In the genomic region with DNA sequence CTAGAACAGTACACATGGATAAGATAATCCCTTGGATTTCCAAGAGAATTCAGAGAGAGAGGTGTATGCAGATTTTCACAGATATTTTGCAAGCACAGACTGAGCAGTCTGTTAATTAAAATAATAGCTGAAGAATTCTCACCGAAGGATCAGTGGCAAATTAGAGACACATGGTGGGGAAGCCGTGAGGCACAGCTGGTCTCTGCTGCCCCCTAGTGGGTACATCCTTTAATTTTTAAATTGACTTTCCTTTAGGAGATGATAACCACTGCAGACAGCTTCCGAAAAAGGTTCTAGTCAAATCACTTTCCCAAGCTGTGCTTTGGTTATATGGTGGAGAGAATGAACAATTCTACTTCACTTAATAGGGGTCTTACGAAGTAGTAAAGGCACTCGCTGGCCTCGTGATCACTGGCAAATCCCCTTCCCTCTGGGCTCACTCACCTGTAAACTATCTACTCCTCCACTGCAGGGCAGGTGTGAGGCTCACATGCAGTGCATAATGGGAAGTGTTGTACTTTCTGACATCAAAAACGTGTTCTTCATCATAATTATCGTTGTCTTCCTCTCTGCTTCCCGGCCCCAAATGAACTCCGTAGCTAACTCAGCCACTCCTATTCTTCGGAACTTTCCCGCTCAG, we compare ENCODE assay signal across 7 cellular contexts. TPM values are rescaled to one million over a fixed set of nuclear protein-coding genes. Genes with fewer than 3 reads are reported as not detected.
DNase-seq lines count a peak whose midpoint lies in the region; ATAC-seq and TF ChIP-seq lines count a peak whose summit lies in the region.

No MANE protein-coding gene starts in this region.

- H2AFZ ChIP-seq in Loucy (ENCODE audit: low read length), result no peak overlapping the region

- H3K36me3 ChIP-seq in Loucy (ENCODE audit: insufficient read depth, low read length), result no peaks in the 10 kb centered on the region; the same call in 1 of the 2 replicates

- peak; percentile 66 for TF ChIP-seq CTCF in GM12874 (IDR thresholded peaks at IDR 0.05; ENCODE audit: insufficient read depth, low read depth, low read length)
- TF ChIP-seq CTCF in Loucy (conservative IDR thresholded peaks at IDR 0.05; ENCODE audit: low read length), result peak; percentile 82

- H3K4me2 ChIP-seq in Loucy (ENCODE audit: low read depth, low read length, poor library complexity, severe bottlenecking), result no peak overlapping the region

- intact Hi-C loops in Right ventricle myocardium superior (cut with DNase I), result loop anchor here (5.0 to 10.0 kb wide), 3 partner anchors 295 to 523 kb away; no protein-coding TSS in a partner anchor

- H3K9ac ChIP-seq in Loucy (ENCODE audit: low read depth, low read length, poor library complexity, severe bottlenecking), result no peak overlapping the region

- no peaks in the 10 kb centered on the region for H3K27me3 ChIP-seq in Loucy (ENCODE audit: insufficient read depth, low read length, poor library complexity, severe bottlenecking)

- peak; percentile 67 for ATAC-seq in SK-N-SH treated with all-trans-retinoic acid at 6 μM for 48 hours
- ATAC-seq in Right ventricle myocardium superior (ENCODE audit: poor library complexity), result peak; percentile 80

- no peaks in the 10 kb centered on the region for H3K4me1 ChIP-seq in Loucy (ENCODE audit: insufficient read depth, low read length, poor library complexity, severe bottlenecking)

- H3K9me2 ChIP-seq in Loucy (replicated peaks; ENCODE audit: low read depth, low read length), result no peaks in the 10 kb centered on the region

- H3K4me3 ChIP-seq in Loucy (ENCODE audit: low read length, poor library complexity, severe bottlenecking), result no peak overlapping the region

- no peaks in the 10 kb centered on the region for H3F3A ChIP-seq in Loucy (ENCODE audit: low read depth)

- H4K20me1 ChIP-seq in Loucy (ENCODE audit: insufficient read depth, low read length, poor library complexity, severe bottlenecking), result no peaks in the 10 kb centered on the region

- peaks cover 4% of the 10 kb centered on the region; the same call in 1 of the 2 replicates for H3K79me2 ChIP-seq in Loucy (ENCODE audit: insufficient read depth, low read length)

- no peaks in the 10 kb centered on the region for H3K9me3 ChIP-seq in Loucy (ENCODE audit: insufficient read depth, low read depth, low read length)

- peak; percentile 55 for DNase-seq in activated naive CD4-positive, alpha-beta T cell treated with anti-CD3 and anti-CD28 coated beads, Interleukin-2, amount 50 U/mL, for 16 hours
- DNase-seq in Right ventricle myocardium superior, result no peak
- DNase-seq in renal cortical epithelial cell (ENCODE audit: low read depth), result peak; percentile 43
- DNase-seq in amniotic stem cell (lab: John Stamatoyannopoulos, UW), result no peak

TF ChIP-seq in SK-N-SH treated with all-trans-retinoic acid at 6 μM for 48 hours, 23 proteins besides CTCF, POLR2A, EP300 and RAD21:
- TF ChIP-seq GLIS3 (CRISPR knock-in tag; IDR thresholded peaks at IDR 0.05) (no peak), RARB (CRISPR knock-in tag; IDR thresholded peaks at IDR 0.05) (no peak), ZNF8 (CRISPR knock-in tag; IDR thresholded peaks at IDR 0.05) (no peak), TOX (CRISPR knock-in tag; IDR thresholded peaks at IDR 0.05; ENCODE audit: borderline replicate concordance) (no peak)
- TF ChIP-seq, protein P1, sequence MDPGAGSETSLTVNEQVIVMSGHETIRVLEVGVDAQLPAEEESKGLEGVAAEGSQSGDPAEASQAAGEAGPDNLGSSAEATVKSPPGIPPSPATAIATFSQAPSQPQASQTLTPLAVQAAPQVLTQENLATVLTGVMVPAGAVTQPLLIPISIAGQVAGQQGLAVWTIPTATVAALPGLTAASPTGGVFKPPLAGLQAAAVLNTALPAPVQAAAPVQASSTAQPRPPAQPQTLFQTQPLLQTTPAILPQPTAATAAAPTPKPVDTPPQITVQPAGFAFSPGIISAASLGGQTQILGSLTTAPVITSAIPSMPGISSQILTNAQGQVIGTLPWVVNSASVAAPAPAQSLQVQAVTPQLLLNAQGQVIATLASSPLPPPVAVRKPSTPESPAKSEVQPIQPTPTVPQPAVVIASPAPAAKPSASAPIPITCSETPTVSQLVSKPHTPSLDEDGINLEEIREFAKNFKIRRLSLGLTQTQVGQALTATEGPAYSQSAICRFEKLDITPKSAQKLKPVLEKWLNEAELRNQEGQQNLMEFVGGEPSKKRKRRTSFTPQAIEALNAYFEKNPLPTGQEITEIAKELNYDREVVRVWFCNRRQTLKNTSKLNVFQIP (CRISPR knock-in tag; IDR thresholded peaks at IDR 0.05; ENCODE audit: borderline replicate concordance, low read depth), result no peak

RNA-seq across cellular contexts. Expression of a gene that starts 19.5 kb away (rescaled TPM):
- total RNA-seq in Right ventricle myocardium superior (12.5 TPM), renal cortical epithelial cell (17.5 and 24.9 TPM in 2 replicates)

RNA-seq across cellular contexts. Expression of a gene that starts 30.6 kb away (rescaled TPM):
- total RNA-seq in Right ventricle myocardium superior (6.1 TPM), renal cortical epithelial cell (10.8 and 17.2 TPM in 2 replicates)

Comparison
In these comparisons a context has a peak if more than half of its experiments do, and no peak if none do; other contexts are left out.
1. DNase-seq: peak in activated naive CD4-positive, alpha-beta T cell treated with anti-CD3 and anti-CD28 coated beads, Interleukin-2, amount 50 U/mL, for 16 hours (single experiment) and renal cortical epithelial cell (single experiment); none in Right ventricle myocardium superior (single experiment) and amniotic stem cell (single experiment).